Comparison of ENCODE assay signal across 14 cellular contexts in the genomic region with DNA sequence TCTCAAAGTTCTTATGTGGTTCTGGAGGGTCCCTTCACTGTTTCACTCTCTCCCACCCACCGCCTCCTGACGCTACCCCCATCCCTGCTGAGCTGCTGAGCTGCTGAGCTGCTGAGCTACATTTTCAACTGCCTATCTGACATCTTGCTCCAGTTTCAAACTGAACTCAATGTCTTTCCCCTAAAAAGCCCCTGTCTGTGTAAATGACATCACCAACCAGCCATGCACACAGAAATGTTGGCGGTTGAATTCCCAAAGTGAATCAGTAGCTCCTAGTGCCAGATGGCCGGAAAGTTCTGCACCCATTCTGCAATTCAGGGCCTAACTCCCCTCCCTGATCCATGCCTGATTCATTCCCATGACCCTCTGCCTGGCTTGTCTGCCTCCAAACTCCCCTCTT.
A peak's percentile ranks its signal among the peaks of the same experiment; 100 is the strongest.
DNase-seq lines count a peak whose midpoint lies in the region; ATAC-seq and TF ChIP-seq lines count a peak whose summit lies in the region.
"Had no signal": no experiment of that assay in that cellular context is flagged by ENCODE, and none has a peak within 500 bp of the region (broad histone marks: within the 10 kb centered on the region; RNA-seq: fewer than 3 reads in every experiment).

No MANE protein-coding gene starts in this region.

- BruUV-seq in mammary epithelial cell (replicated peaks; lab: Mats Ljungman, UMichigan) = no TSS peak

- no peaks in the 10 kb centered on the region for H4K20me1 ChIP-seq in mammary epithelial cell (ENCODE audit: insufficient read depth, low read length)
- H4K20me1 ChIP-seq: BLaER1 treated with 17β-estradiol and CSF1 and Interleukin-3, amounts not matched to agents 10 nM and 100 nM had no signal

- no peaks in the 10 kb centered on the region for H3K27me3 ChIP-seq in mammary epithelial cell (ENCODE audit: insufficient read depth, low read length)
- H3K27me3 ChIP-seq: BLaER1 treated with 17β-estradiol and CSF1 and Interleukin-3, amounts not matched to agents 10 nM and 100 nM; gastroesophageal sphincter had no signal

- no peak overlapping the region for H3K9ac ChIP-seq in mammary epithelial cell (ENCODE audit: insufficient read depth, low read length)
- H3K9ac ChIP-seq: BLaER1 treated with 17β-estradiol and CSF1 and Interleukin-3, amounts not matched to agents 10 nM and 100 nM had no signal

- no peaks in the 10 kb centered on the region for H3K4me1 ChIP-seq in mammary epithelial cell (ENCODE audit: insufficient read depth, low read length)
- H3K4me1 ChIP-seq: gastroesophageal sphincter had no signal

- no peak overlapping the region for H3K27ac ChIP-seq in mammary epithelial cell (ENCODE audit: insufficient read depth, low read depth, low read length)
- H3K27ac ChIP-seq: BLaER1 treated with 17β-estradiol and CSF1 and Interleukin-3, amounts not matched to agents 10 nM and 100 nM; gastroesophageal sphincter had no signal

- H3K36me3 ChIP-seq in mammary epithelial cell (ENCODE audit: insufficient read depth, low read length) = no peaks in the 10 kb centered on the region
- H3K36me3 ChIP-seq: BLaER1 treated with 17β-estradiol and CSF1 and Interleukin-3, amounts not matched to agents 10 nM and 100 nM; gastroesophageal sphincter had no signal

- H3K9me3 ChIP-seq in mammary epithelial cell (replicated peaks; ENCODE audit: insufficient read depth, low read length) = no peaks in the 10 kb centered on the region
- H3K9me3 ChIP-seq: BLaER1 treated with 17β-estradiol and CSF1 and Interleukin-3, amounts not matched to agents 10 nM and 100 nM; gastroesophageal sphincter had no signal

- H2AFZ ChIP-seq in mammary epithelial cell (ENCODE audit: low read depth, low read length) = no peak overlapping the region

- H3K4me2 ChIP-seq in mammary epithelial cell (ENCODE audit: insufficient read depth, low read depth, low read length) = no peak overlapping the region
- H3K4me2 ChIP-seq: BLaER1 treated with 17β-estradiol and CSF1 and Interleukin-3, amounts not matched to agents 10 nM and 100 nM had no signal

- 100% methylated on average over 2 of the region's 4 CpGs for WGBS in mammary epithelial cell (ENCODE audit: low coverage, missing lambda C conversion rate)

- TF ChIP-seq CTCF in fibroblast of pulmonary artery (IDR thresholded peaks at IDR 0.05; ENCODE audit: low read length, missing control alignments) = no peak
- no peak for TF ChIP-seq CTCF in mammary epithelial cell (conservative IDR thresholded peaks at IDR 0.05 in 1 of 2, IDR thresholded peaks at IDR 0.05 in 1 of 2; ENCODE audit: extremely low read depth in 1 of 2, insufficient read depth in 1 of 2, low read depth in 1 of 2, low read length in 2 of 2)

- ATAC-seq in GM21390 (IDR thresholded peaks at IDR 0.05; ENCODE audit: unreplicated experiment) (peak; percentile 66), HG03565 (IDR thresholded peaks at IDR 0.05; ENCODE audit: unreplicated experiment) (peak; percentile 47), HG03457 (IDR thresholded peaks at IDR 0.05; ENCODE audit: unreplicated experiment) (no peak)
- ATAC-seq: gastroesophageal sphincter, T-cell had no signal

- CTCF ChIA-PET in mammary epithelial cell (lab: Charles Lee; ENCODE audit: low non-redundant PET) = no interaction called here

- in situ Hi-C loops in mammary epithelial cell (cut with MboI; ENCODE audit: low sequenced_read_pairs in 2 of 2) = no loop called here

- no peak overlapping the region for H3K4me3 ChIP-seq in fibroblast of pulmonary artery (replicated peaks; ENCODE audit: low read depth, low read length)
- no peak overlapping the region for H3K4me3 ChIP-seq in mammary epithelial cell (replicated peaks in 1 of 3; ENCODE audit: insufficient read depth in 1 of 3, low read depth in 2 of 3, low read length in 3 of 3)
- H3K4me3 ChIP-seq: BLaER1 treated with 17β-estradiol and CSF1 and Interleukin-3, amounts not matched to agents 10 nM and 100 nM; gastroesophageal sphincter had no signal

- dilution Hi-C loops in mammary epithelial cell (cut with HindIII; ENCODE audit: low sequenced_read_pairs) = no loop called here

- H3K79me2 ChIP-seq in mammary epithelial cell (ENCODE audit: insufficient read depth, low read length) = no peaks in the 10 kb centered on the region

- DNase-seq in EL (peak; percentile 92), fibroblast of pulmonary artery (ENCODE audit: low read depth) (peak; percentile 55), NCI-H2227 (lab: John Stamatoyannopoulos, UW; ENCODE audit: unreplicated experiment) (no peak), mammary epithelial cell (no peak), DMS 273 (lab: John Stamatoyannopoulos, UW; ENCODE audit: unreplicated experiment) (no peak)
- DNase-seq: activated CD8-positive, alpha-beta memory T cell treated with anti-CD3 and anti-CD28 coated beads, Interleukin-2, amount 50 U/mL, for 4 hours; mesendoderm; stimulated activated CD8-positive, alpha-beta memory T cell treated with anti-CD3 and anti-CD28 coated beads, Interleukin-4, amount 100 ng/mL, for 48 hours; T-cell had no signal

- intact Hi-C loops in mammary epithelial cell (cut with micrococcal nuclease) = no loop called here

Comparison
In these comparisons a context has a peak if more than half of its experiments do, and no peak if none do; other contexts are left out.
1. DNase-seq: peak in EL (single experiment) and fibroblast of pulmonary artery (single experiment); none in NCI-H2227 (single experiment), mammary epithelial cell (single experiment) and DMS 273 (single experiment).